ENCODE assay signal across 8 cellular contexts in genomic region chrX:46913710-46914109, GRCh38. TPM values are rescaled to one million over a fixed set of nuclear protein-coding genes. Genes with fewer than 3 reads are reported as not detected.
DNase-seq lines count a peak whose midpoint lies in the region; ATAC-seq and TF ChIP-seq lines count a peak whose summit lies in the region.

No MANE protein-coding gene starts in this region.

- ATAC-seq in GM21786 (IDR thresholded peaks at IDR 0.05; ENCODE audit: unreplicated experiment), result no peak

- TF ChIP-seq CTCF in neural crest cell (conservative IDR thresholded peaks at IDR 0.05), result no peak

- peaks cover 1% of the 10 kb centered on the region for H3K9me3 Mint-ChIP-seq in neural crest cell

- H3K27ac Mint-ChIP-seq in neural crest cell (ENCODE audit: unreplicated experiment), result peak overlapping the region; percentile 40

- H3K4me1 Mint-ChIP-seq in neural crest cell, result peaks cover 19% of the 10 kb centered on the region

- H3K4me3 Mint-ChIP-seq in neural crest cell, result peak overlapping the region; percentile 94

- DNase-seq in NCI-H146 (lab: John Stamatoyannopoulos, UW) (peak; percentile 11), NCI-H146 treated with DMSO at 0.1 percent for 48 hours (lab: John Stamatoyannopoulos, UW; ENCODE audit: unreplicated experiment) (no peak), RPMI7951 (ENCODE audit: low read depth) (peak; percentile 20), neural crest cell (ENCODE audit: low read depth, low spot score) (no peak), cerebellar nuclear complex (lab: John Stamatoyannopoulos, UW) (no peak)
- no peak for DNase-seq in activated naive CD4-positive, alpha-beta T cell treated with Interleukin-2 at 50 U/mL for 16 hours

- 3 to 33% methylated on average over 14 of the region's 14 CpGs for WGBS in esophagus, 2 donors

- H3K27me3 ChIP-seq in esophagus (ENCODE audit: control insufficient read depth in 1 of 2, insufficient read depth in 2 of 2, low read length in 2 of 2), result no peaks in the 10 kb centered on the region

- H3K9me3 ChIP-seq in esophagus (ENCODE audit: control insufficient read depth in 2 of 2, insufficient read depth in 1 of 2, low read depth in 1 of 2, low read length in 1 of 2), result peaks cover 0 to 6% of the 10 kb centered on the region in 2 donors

- peak overlapping the region; percentile 52 to 81 for H3K4me3 ChIP-seq in esophagus (ENCODE audit: low read depth in 1 of 2, low read length in 2 of 2)

- H3K36me3 Mint-ChIP-seq in neural crest cell (ENCODE audit: low read depth), result peaks cover 1% of the 10 kb centered on the region

- no peaks in the 10 kb centered on the region for H3K4me1 ChIP-seq in esophagus (ENCODE audit: control insufficient read depth in 2 of 2, insufficient read depth in 2 of 2, low read length in 1 of 2)

- H3K36me3 ChIP-seq in esophagus (ENCODE audit: control insufficient read depth in 2 of 2, insufficient read depth in 2 of 2, low read length in 1 of 2), result no peaks in the 10 kb centered on the region

- H3K27me3 Mint-ChIP-seq in neural crest cell (ENCODE audit: low read depth), result peaks cover 13% of the 10 kb centered on the region

- H3K27ac ChIP-seq in esophagus (ENCODE audit: low read depth in 2 of 2, low read length in 1 of 2), result peak overlapping the region in 1 of 2 donors; percentile 3

RNA-seq across cellular contexts. Expression of gene JADE3, which starts 1.5 kb away (rescaled TPM):
- 5.8 and 6.1 TPM in 2 replicates for total RNA-seq in RPMI7951 (2014; rRNA removed; shearing (Covaris generic))
- polyA plus RNA-seq in esophagus, result 1 to 10 TPM; 1.5 to 2.3 TPM
- 18.1 and 18.8 TPM in 2 replicates for total RNA-seq in neural crest cell

Comparison
In these comparisons a context has a peak if more than half of its experiments do, and no peak if none do; other contexts are left out.
1. DNase-seq: peak in NCI-H146 (single experiment) and RPMI7951 (single experiment); none in NCI-H146 treated with DMSO at 0.1 percent for 48 hours (single experiment), neural crest cell (single experiment), cerebellar nuclear complex (0 of 2) and activated naive CD4-positive, alpha-beta T cell treated with Interleukin-2 at 50 U/mL for 16 hours (single experiment).